In genomic region chr3:25854635-25855034, GRCh38 we compare ENCODE assay signal across 14 cellular contexts.
DNase-seq lines count a peak whose midpoint lies in the region; ATAC-seq, FAIRE-seq and TF ChIP-seq lines count a peak whose summit lies in the region.
"Had no signal": no experiment of that assay in that cellular context is flagged by ENCODE, and none has a peak within 500 bp of the region (broad histone marks: within the 10 kb centered on the region; RNA-seq: fewer than 3 reads in every experiment).

No MANE protein-coding gene starts in this region.

- H3K27me3 Mint-ChIP-seq in GM23338 (ENCODE audit: insufficient read depth, low read depth, poor library complexity) = peaks cover 2% of the 10 kb centered on the region
- H3K27me3 Mint-ChIP-seq: activated T-cell treated with anti-CD3 and anti-CD28 coated beads, Interleukin-2, amount 50 U/mL, for 24 hours had no signal

- DNase-seq in HS-5 (ENCODE audit: low read depth) = peak; percentile 20
- peak; percentile 46 for DNase-seq in astrocyte of the spinal cord (ENCODE audit: low read depth, low spot score)
- DNase-seq in islet precursor cell = peak; percentile 60
- DNase-seq in activated T-cell treated with anti-CD3 and anti-CD28 coated beads for 4 hours = no peak
- no peak for DNase-seq in NCI-H2081 (lab: John Stamatoyannopoulos, UW)
- no peak for DNase-seq in GM12891 (ENCODE audit: insufficient read length, low spot score)
- no peak for DNase-seq in GM23338 (ENCODE audit: low spot score)
- DNase-seq: activated T-cell treated with anti-CD3 and anti-CD28 coated beads, Interleukin-2, amount 50 U/mL, for 24 hours; gastrocnemius medialis; occipital lobe; RPMI8226 had no signal

- H3K9me2 ChIP-seq in GM23338 (ENCODE audit: insufficient read depth) = no peaks in the 10 kb centered on the region

- H3K27me3 ChIP-seq in GM23338 (ENCODE audit: insufficient read depth) = no peaks in the 10 kb centered on the region
- H3K27me3 ChIP-seq: cardiac muscle cell, gastrocnemius medialis had no signal

- H3K79me2 ChIP-seq in GM23338 (replicated peaks; ENCODE audit: insufficient read depth) = no peaks in the 10 kb centered on the region

- no peak overlapping the region for H3K4me2 ChIP-seq in GM23338

- H3F3A ChIP-seq in GM23338 (replicated peaks; ENCODE audit: low read depth) = no peaks in the 10 kb centered on the region

- H4K20me1 ChIP-seq in GM23338 (replicated peaks; ENCODE audit: insufficient read depth) = no peaks in the 10 kb centered on the region

- H3K4me3 ChIP-seq in astrocyte of the spinal cord (ENCODE audit: low read depth, low read length) (no peak overlapping the region), GM23338 (no peak overlapping the region)
- H3K4me3 ChIP-seq: cardiac muscle cell, gastrocnemius medialis had no signal

- H3K9me3 Mint-ChIP-seq in GM23338 = peaks cover 14% of the 10 kb centered on the region
- H3K9me3 Mint-ChIP-seq: activated T-cell treated with anti-CD3 and anti-CD28 coated beads, Interleukin-2, amount 50 U/mL, for 24 hours had no signal

- no peak for TF ChIP-seq POLR2A in GM12891 (IDR thresholded peaks at IDR 0.05; ENCODE audit: low read depth, low read length)

- no peak overlapping the region for H3K27ac Mint-ChIP-seq in GM23338
- H3K27ac Mint-ChIP-seq: activated T-cell treated with anti-CD3 and anti-CD28 coated beads, Interleukin-2, amount 50 U/mL, for 24 hours; WTC11 had no signal

- H3K27ac ChIP-seq in 22Rv1 (peak overlapping the region; percentile 44), GM23338 (ENCODE audit: low read depth) (no peak overlapping the region)
- H3K27ac ChIP-seq: cardiac muscle cell, gastrocnemius medialis had no signal

- H3K36me3 Mint-ChIP-seq in GM23338 (ENCODE audit: low read depth) = peaks cover 14% of the 10 kb centered on the region; the same call in 2 of the 3 replicates

- peaks cover 13% of the 10 kb centered on the region for H3K4me1 ChIP-seq in GM23338 (ENCODE audit: insufficient read depth)
- H3K4me1 ChIP-seq: gastrocnemius medialis had no signal

- H3K4me1 Mint-ChIP-seq in GM23338 = peaks cover 17% of the 10 kb centered on the region; the same call in 2 of the 3 replicates

- no peak overlapping the region; the same call in 1 of the 2 replicates for H2AFZ ChIP-seq in GM23338

- ATAC-seq in GM23338 = no peak
- ATAC-seq: gastrocnemius medialis, WTC11 had no signal

- no peak overlapping the region for H3K4me3 Mint-ChIP-seq in GM23338
- H3K4me3 Mint-ChIP-seq: activated T-cell treated with anti-CD3 and anti-CD28 coated beads, Interleukin-2, amount 50 U/mL, for 24 hours; WTC11 had no signal

- FAIRE-seq in GM12891 (lab: Jason Lieb, UNC) = no peak

- in situ Hi-C loops in astrocyte of the spinal cord (cut with HindIII; ENCODE audit: low sequenced_read_pairs) = no loop called here

- no peaks in the 10 kb centered on the region for H3K36me3 ChIP-seq in GM23338 (ENCODE audit: insufficient read depth)
- H3K36me3 ChIP-seq: cardiac muscle cell, gastrocnemius medialis had no signal

- no peak for TF ChIP-seq CTCF in 22Rv1 (IDR thresholded peaks at IDR 0.05)
- no peak for TF ChIP-seq CTCF in astrocyte of the spinal cord (IDR thresholded peaks at IDR 0.05; ENCODE audit: low read depth, low read length)
- no peak for TF ChIP-seq CTCF in GM23338 (conservative IDR thresholded peaks at IDR 0.05; ENCODE audit: low read depth in 2 of 2)

TF ChIP-seq in GM12891, 5 proteins besides CTCF, POLR2A, EP300 and RAD21:
- no peak for TF ChIP-seq TAF1 (IDR thresholded peaks at IDR 0.05; ENCODE audit: low read depth, low read length)
- no peak for TF ChIP-seq POU2F2 (IDR thresholded peaks at IDR 0.05; ENCODE audit: low read depth, low read length)
- no peak for TF ChIP-seq SPI1 (IDR thresholded peaks at IDR 0.05; ENCODE audit: low read depth, low read length)
- no peak for TF ChIP-seq POLR2AphosphoS5 (IDR thresholded peaks at IDR 0.05; ENCODE audit: low read depth, low read length)
- no peak for TF ChIP-seq PAX5 (IDR thresholded peaks at IDR 0.05; ENCODE audit: insufficient read depth, low read length, severe bottlenecking)

TF ChIP-seq in GM23338, 12 proteins besides CTCF, POLR2A, EP300 and RAD21:
- TF ChIP-seq NANOG (IDR thresholded peaks at IDR 0.05; ENCODE audit: borderline replicate concordance) = no peak
- TF ChIP-seq JUNB (IDR thresholded peaks at IDR 0.05; ENCODE audit: unreplicated experiment) = no peak
- TF ChIP-seq ZNF331 (CRISPR knock-in tag; IDR thresholded peaks at IDR 0.05; ENCODE audit: low read depth) = no peak
- TF ChIP-seq ETS1 (IDR thresholded peaks at IDR 0.05) = no peak
- TF ChIP-seq EZH2phosphoT487 (IDR thresholded peaks at IDR 0.05; ENCODE audit: unreplicated experiment) = no peak
- no peak for TF ChIP-seq EZH2 (IDR thresholded peaks at IDR 0.05; ENCODE audit: low read depth, unreplicated experiment)
- no peak for TF ChIP-seq ZNF462 (CRISPR knock-in tag; IDR thresholded peaks at IDR 0.05)
- no peak for TF ChIP-seq POLR2AphosphoS5 (IDR thresholded peaks at IDR 0.05; ENCODE audit: low read depth)
- no peak for TF ChIP-seq STAT1 (IDR thresholded peaks at IDR 0.05; ENCODE audit: unreplicated experiment)
- no peak for TF ChIP-seq CREB1 (CRISPR knock-in tag; IDR thresholded peaks at IDR 0.05; ENCODE audit: low read depth)

Comparison
In these comparisons a context has a peak if more than half of its experiments do, and no peak if none do; other contexts are left out.
1. DNase-seq: peak in HS-5 (single experiment), astrocyte of the spinal cord (single experiment) and islet precursor cell (single experiment); none in activated T-cell treated with anti-CD3 and anti-CD28 coated beads for 4 hours (single experiment), NCI-H2081 (0 of 2), GM12891 (single experiment) and GM23338 (single experiment).